1 cellular context compared by ENCODE assay signal in the genomic region with DNA sequence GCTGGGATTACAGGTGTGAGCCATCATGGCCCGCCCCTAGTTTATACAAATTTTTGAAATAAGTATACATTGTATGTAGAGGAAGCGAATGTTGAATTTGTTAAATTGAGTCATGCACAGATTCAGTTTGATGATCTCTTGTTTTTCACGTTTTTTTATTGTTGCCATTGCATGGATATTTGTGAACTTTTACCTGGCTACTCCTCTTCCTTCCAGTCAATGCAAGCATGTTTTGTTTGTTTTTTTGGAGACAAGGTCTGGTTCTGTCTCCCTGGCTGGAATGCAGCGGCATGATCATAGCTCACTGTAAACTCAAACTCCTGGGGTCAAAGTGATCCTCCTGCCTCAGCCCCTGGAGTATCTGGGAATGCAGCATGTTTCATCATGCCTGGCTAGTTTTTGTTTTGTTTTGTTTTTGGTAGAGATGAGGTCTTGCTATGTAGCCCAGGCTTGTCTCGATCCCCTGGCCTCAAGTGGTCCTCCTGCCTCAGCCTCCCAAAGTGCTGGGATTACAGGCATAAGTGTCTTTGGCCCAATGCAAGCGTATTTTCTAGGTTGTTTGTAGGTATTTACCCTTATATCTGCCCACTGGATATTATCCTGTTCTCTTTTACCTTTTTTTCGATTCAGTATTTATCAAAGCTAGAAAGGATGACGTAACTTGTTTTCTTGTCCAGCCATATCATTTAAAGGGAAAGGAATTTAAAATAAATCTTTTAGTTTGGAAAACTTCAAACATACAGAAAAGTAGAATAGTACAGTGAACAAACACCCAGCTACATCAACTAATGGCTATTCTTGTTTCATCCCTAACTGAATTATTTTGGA.
TF ChIP-seq lines count a peak whose summit lies in the region.

No MANE protein-coding gene starts in this region.

TF ChIP-seq in HepG2, 621 proteins besides CTCF, POLR2A, EP300 and RAD21 (continued from another document and continues in another):
- TF ChIP-seq ZNF503 (CRISPR knock-in tag; IDR thresholded peaks at IDR 0.05) (peak; percentile 96), ZNF550 (CRISPR knock-in tag; IDR thresholded peaks at IDR 0.05; ENCODE audit: borderline replicate concordance) (no peak), KDM5B (CRISPR knock-in tag; IDR thresholded peaks at IDR 0.05; ENCODE audit: borderline replicate concordance) (no peak), SAFB2 (CRISPR knock-in tag; IDR thresholded peaks at IDR 0.05; ENCODE audit: borderline replicate concordance, low read depth) (no peak; the same call in 1 of the 2 replicates), ZNF530 (CRISPR knock-in tag; IDR thresholded peaks at IDR 0.05; ENCODE audit: low read depth) (no peak), MNT (IDR thresholded peaks at IDR 0.05) (peak; percentile 57), KLF11 (CRISPR knock-in tag; IDR thresholded peaks at IDR 0.05) (peak; percentile 83; the same call in 1 of the 2 replicates), ZBTB26 (CRISPR knock-in tag; IDR thresholded peaks at IDR 0.05; ENCODE audit: borderline replicate concordance) (peak; percentile 97), FLYWCH1 (CRISPR knock-in tag; IDR thresholded peaks at IDR 0.05) (no peak), KDM6A (CRISPR knock-in tag; IDR thresholded peaks at IDR 0.05; ENCODE audit: low read depth) (peak; percentile 90), ZBTB21 (CRISPR knock-in tag; IDR thresholded peaks at IDR 0.05) (peak; percentile 28; the same call in 1 of the 2 replicates), CCDC6 (CRISPR knock-in tag; IDR thresholded peaks at IDR 0.05) (no peak), CBX5 (CRISPR knock-in tag; IDR thresholded peaks at IDR 0.05; ENCODE audit: borderline replicate concordance) (peak; percentile 92; the same call in 1 of the 2 replicates), TAF1 (CRISPR knock-in tag; IDR thresholded peaks at IDR 0.05) (no peak), POLR2G (IDR thresholded peaks at IDR 0.05; ENCODE audit: low read depth, low read length) (no peak), ZNF263 (CRISPR knock-in tag; IDR thresholded peaks at IDR 0.05) (peak; percentile 76), JUNB (CRISPR knock-in tag; IDR thresholded peaks at IDR 0.05; ENCODE audit: borderline replicate concordance) (peak; percentile 78; the same call in 1 of the 2 replicates), ZNF614 (CRISPR knock-in tag; IDR thresholded peaks at IDR 0.05; ENCODE audit: borderline replicate concordance) (peak; percentile 93; the same call in 1 of the 2 replicates), DR1 (CRISPR knock-in tag; IDR thresholded peaks at IDR 0.05) (no peak), MIER2 (CRISPR knock-in tag; IDR thresholded peaks at IDR 0.05) (peak; percentile 78; the same call in 1 of the 2 replicates), DNMT1 (CRISPR knock-in tag; IDR thresholded peaks at IDR 0.05) (no peak), ZNF207 (IDR thresholded peaks at IDR 0.05; ENCODE audit: borderline replicate concordance) (no peak), ZNF746 (CRISPR knock-in tag; IDR thresholded peaks at IDR 0.05) (no peak), CREM (IDR thresholded peaks at IDR 0.05) (peak; percentile 91), CREM (CRISPR knock-in tag; IDR thresholded peaks at IDR 0.05) (no peak), TOE1 (CRISPR knock-in tag; IDR thresholded peaks at IDR 0.05) (peak; percentile 78), SMARCC2 (IDR thresholded peaks at IDR 0.05) (no peak), FOXP1 (IDR thresholded peaks at IDR 0.05) (peak; percentile 62), FOXP1 (CRISPR knock-in tag; IDR thresholded peaks at IDR 0.05) (peak; percentile 93), NFKBIZ (CRISPR knock-in tag; IDR thresholded peaks at IDR 0.05) (peak; percentile 94), ZNF607 (CRISPR knock-in tag; IDR thresholded peaks at IDR 0.05; ENCODE audit: borderline replicate concordance) (peak; percentile 78; the same call in 1 of the 2 replicates), ZNF414 (CRISPR knock-in tag; IDR thresholded peaks at IDR 0.05) (peak; percentile 77; the same call in 1 of the 2 replicates), ATF7 (IDR thresholded peaks at IDR 0.05) (peak; percentile 74), ATF7 (CRISPR knock-in tag; IDR thresholded peaks at IDR 0.05) (peak; percentile 81), ZNF782 (CRISPR knock-in tag; IDR thresholded peaks at IDR 0.05; ENCODE audit: borderline replicate concordance) (no peak), ZNF792 (CRISPR knock-in tag; IDR thresholded peaks at IDR 0.05) (peak; percentile 92), ZNF850 (CRISPR knock-in tag; conservative IDR thresholded peaks at IDR 0.05) (no peak)
- TF ChIP-seq, protein P1, sequence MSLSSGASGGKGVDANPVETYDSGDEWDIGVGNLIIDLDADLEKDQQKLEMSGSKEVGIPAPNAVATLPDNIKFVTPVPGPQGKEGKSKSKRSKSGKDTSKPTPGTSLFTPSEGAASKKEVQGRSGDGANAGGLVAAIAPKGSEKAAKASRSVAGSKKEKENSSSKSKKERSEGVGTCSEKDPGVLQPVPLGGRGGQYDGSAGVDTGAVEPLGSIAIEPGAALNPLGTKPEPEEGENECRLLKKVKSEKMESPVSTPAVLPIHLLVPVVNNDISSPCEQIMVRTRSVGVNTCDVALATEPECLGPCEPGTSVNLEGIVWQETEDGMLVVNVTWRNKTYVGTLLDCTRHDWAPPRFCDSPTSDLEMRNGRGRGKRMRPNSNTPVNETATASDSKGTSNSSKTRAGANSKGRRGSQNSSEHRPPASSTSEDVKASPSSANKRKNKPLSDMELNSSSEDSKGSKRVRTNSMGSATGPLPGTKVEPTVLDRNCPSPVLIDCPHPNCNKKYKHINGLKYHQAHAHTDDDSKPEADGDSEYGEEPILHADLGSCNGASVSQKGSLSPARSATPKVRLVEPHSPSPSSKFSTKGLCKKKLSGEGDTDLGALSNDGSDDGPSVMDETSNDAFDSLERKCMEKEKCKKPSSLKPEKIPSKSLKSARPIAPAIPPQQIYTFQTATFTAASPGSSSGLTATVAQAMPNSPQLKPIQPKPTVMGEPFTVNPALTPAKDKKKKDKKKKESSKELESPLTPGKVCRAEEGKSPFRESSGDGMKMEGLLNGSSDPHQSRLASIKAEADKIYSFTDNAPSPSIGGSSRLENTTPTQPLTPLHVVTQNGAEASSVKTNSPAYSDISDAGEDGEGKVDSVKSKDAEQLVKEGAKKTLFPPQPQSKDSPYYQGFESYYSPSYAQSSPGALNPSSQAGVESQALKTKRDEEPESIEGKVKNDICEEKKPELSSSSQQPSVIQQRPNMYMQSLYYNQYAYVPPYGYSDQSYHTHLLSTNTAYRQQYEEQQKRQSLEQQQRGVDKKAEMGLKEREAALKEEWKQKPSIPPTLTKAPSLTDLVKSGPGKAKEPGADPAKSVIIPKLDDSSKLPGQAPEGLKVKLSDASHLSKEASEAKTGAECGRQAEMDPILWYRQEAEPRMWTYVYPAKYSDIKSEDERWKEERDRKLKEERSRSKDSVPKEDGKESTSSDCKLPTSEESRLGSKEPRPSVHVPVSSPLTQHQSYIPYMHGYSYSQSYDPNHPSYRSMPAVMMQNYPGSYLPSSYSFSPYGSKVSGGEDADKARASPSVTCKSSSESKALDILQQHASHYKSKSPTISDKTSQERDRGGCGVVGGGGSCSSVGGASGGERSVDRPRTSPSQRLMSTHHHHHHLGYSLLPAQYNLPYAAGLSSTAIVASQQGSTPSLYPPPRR (CRISPR knock-in tag; IDR thresholded peaks at IDR 0.05; ENCODE audit: borderline replicate concordance), result peak; percentile 90; the same call in 1 of the 2 replicates
- TF ChIP-seq, protein P2, sequence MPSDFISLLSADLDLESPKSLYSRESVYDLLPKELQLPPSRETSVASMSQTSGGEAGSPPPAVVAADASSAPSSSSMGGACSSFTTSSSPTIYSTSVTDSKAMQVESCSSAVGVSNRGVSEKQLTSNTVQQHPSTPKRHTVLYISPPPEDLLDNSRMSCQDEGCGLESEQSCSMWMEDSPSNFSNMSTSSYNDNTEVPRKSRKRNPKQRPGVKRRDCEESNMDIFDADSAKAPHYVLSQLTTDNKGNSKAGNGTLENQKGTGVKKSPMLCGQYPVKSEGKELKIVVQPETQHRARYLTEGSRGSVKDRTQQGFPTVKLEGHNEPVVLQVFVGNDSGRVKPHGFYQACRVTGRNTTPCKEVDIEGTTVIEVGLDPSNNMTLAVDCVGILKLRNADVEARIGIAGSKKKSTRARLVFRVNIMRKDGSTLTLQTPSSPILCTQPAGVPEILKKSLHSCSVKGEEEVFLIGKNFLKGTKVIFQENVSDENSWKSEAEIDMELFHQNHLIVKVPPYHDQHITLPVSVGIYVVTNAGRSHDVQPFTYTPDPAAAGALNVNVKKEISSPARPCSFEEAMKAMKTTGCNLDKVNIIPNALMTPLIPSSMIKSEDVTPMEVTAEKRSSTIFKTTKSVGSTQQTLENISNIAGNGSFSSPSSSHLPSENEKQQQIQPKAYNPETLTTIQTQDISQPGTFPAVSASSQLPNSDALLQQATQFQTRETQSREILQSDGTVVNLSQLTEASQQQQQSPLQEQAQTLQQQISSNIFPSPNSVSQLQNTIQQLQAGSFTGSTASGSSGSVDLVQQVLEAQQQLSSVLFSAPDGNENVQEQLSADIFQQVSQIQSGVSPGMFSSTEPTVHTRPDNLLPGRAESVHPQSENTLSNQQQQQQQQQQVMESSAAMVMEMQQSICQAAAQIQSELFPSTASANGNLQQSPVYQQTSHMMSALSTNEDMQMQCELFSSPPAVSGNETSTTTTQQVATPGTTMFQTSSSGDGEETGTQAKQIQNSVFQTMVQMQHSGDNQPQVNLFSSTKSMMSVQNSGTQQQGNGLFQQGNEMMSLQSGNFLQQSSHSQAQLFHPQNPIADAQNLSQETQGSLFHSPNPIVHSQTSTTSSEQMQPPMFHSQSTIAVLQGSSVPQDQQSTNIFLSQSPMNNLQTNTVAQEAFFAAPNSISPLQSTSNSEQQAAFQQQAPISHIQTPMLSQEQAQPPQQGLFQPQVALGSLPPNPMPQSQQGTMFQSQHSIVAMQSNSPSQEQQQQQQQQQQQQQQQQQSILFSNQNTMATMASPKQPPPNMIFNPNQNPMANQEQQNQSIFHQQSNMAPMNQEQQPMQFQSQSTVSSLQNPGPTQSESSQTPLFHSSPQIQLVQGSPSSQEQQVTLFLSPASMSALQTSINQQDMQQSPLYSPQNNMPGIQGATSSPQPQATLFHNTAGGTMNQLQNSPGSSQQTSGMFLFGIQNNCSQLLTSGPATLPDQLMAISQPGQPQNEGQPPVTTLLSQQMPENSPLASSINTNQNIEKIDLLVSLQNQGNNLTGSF (CRISPR knock-in tag; IDR thresholded peaks at IDR 0.05), result no peak
- TF ChIP-seq, protein P3, sequence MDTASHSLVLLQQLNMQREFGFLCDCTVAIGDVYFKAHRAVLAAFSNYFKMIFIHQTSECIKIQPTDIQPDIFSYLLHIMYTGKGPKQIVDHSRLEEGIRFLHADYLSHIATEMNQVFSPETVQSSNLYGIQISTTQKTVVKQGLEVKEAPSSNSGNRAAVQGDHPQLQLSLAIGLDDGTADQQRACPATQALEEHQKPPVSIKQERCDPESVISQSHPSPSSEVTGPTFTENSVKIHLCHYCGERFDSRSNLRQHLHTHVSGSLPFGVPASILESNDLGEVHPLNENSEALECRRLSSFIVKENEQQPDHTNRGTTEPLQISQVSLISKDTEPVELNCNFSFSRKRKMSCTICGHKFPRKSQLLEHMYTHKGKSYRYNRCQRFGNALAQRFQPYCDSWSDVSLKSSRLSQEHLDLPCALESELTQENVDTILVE (CRISPR knock-in tag; IDR thresholded peaks at IDR 0.05), result peak; percentile 90
- TF ChIP-seq, protein P4, sequence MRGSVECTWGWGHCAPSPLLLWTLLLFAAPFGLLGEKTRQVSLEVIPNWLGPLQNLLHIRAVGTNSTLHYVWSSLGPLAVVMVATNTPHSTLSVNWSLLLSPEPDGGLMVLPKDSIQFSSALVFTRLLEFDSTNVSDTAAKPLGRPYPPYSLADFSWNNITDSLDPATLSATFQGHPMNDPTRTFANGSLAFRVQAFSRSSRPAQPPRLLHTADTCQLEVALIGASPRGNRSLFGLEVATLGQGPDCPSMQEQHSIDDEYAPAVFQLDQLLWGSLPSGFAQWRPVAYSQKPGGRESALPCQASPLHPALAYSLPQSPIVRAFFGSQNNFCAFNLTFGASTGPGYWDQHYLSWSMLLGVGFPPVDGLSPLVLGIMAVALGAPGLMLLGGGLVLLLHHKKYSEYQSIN (CRISPR knock-in tag; IDR thresholded peaks at IDR 0.05; ENCODE audit: borderline replicate concordance), result no peak
- TF ChIP-seq, protein P5, sequence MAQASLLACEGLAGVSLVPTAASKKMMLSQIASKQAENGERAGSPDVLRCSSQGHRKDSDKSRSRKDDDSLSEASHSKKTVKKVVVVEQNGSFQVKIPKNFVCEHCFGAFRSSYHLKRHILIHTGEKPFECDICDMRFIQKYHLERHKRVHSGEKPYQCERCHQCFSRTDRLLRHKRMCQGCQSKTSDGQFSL (CRISPR knock-in tag; IDR thresholded peaks at IDR 0.05), result no peak
